Comparison of ENCODE assay signal across 10 cellular contexts in genomic region chr15:62068787-62069170, GRCh38. TPM values are rescaled to one million over a fixed set of nuclear protein-coding genes. Genes with fewer than 3 reads are reported as not detected.
DNase-seq lines count a peak whose midpoint lies in the region; ATAC-seq and TF ChIP-seq lines count a peak whose summit lies in the region.
"Had no signal": no experiment of that assay in that cellular context is flagged by ENCODE, and none has a peak within 500 bp of the region (broad histone marks: within the 10 kb centered on the region; RNA-seq: fewer than 3 reads in every experiment).

No MANE protein-coding gene starts in this region.

- H3K36me3 Mint-ChIP-seq in activated CD4-positive, alpha-beta T cell treated with anti-CD3 and anti-CD28 coated beads, Interleukin-2, amount 10 ng/mL, durations not matched to agents 7 days and 5 days (ENCODE audit: low read depth) = no peaks in the 10 kb centered on the region
- no peaks in the 10 kb centered on the region for H3K36me3 Mint-ChIP-seq in activated CD8-positive, alpha-beta T cell treated with anti-CD3 and anti-CD28 coated beads for 36 hours (ENCODE audit: low read depth)

- no peak for DNase-seq in activated CD4-positive, alpha-beta T cell treated with anti-CD3 and anti-CD28 coated beads, Interleukin-2, amount 10 ng/mL, durations not matched to agents 7 days and 5 days
- DNase-seq in activated CD4-positive, alpha-beta T cell treated with anti-CD3 and anti-CD28 coated beads, Interleukin-2, amount 50 U/mL, for 1 hour = no peak
- DNase-seq in activated CD8-positive, alpha-beta T cell treated with anti-CD3 and anti-CD28 coated beads for 36 hours = no peak
- DNase-seq in iris pigment epithelial cell (ENCODE audit: low read depth) (peak; percentile 40), thoracic aorta (ENCODE audit: low spot score) (no peak), activated gamma-delta T cell treated with Interleukin-2 at 50 U/mL for 16 hours (no peak)
- DNase-seq: DMS79 had no signal

- H3K9me3 Mint-ChIP-seq in activated CD4-positive, alpha-beta T cell treated with anti-CD3 and anti-CD28 coated beads, Interleukin-2, amount 10 ng/mL, durations not matched to agents 7 days and 5 days = no peaks in the 10 kb centered on the region
- H3K9me3 Mint-ChIP-seq in activated CD8-positive, alpha-beta T cell treated with anti-CD3 and anti-CD28 coated beads for 36 hours = no peaks in the 10 kb centered on the region

- CTCF ChIA-PET in activated CD4-positive, alpha-beta T cell treated with anti-CD3 and anti-CD28 coated beads, Interleukin-2, amount 10 ng/mL, durations not matched to agents 7 days and 5 days (lab: Charles Lee) = interaction anchor here (0.8 kb wide), 1 partner anchor 8 kb away, joined by 5 read pairs; the partner anchor contains the start of gene VPS13C
- CTCF ChIA-PET in activated CD8-positive, alpha-beta T cell treated with anti-CD3 and anti-CD28 coated beads for 36 hours (lab: Charles Lee) = interaction anchor here (1.0 to 2.4 kb wide), 3 partner anchors 9 to 12 kb away, joined by 3 to 10 read pairs (median 3); partner anchors contain the start of gene VPS13C

- TF ChIP-seq CTCF in activated CD8-positive, alpha-beta T cell treated with anti-CD3 and anti-CD28 coated beads for 36 hours (IDR thresholded peaks at IDR 0.05) = no peak
- no peak for TF ChIP-seq CTCF in thoracic aorta (IDR thresholded peaks at IDR 0.05)

- H3K9me3 ChIP-seq in thoracic aorta = no peaks in the 10 kb centered on the region

- peak overlapping the region; percentile 60 for H3K4me3 Mint-ChIP-seq in activated CD4-positive, alpha-beta T cell treated with anti-CD3 and anti-CD28 coated beads, Interleukin-2, amount 10 ng/mL, durations not matched to agents 7 days and 5 days
- peak overlapping the region; percentile 65 for H3K4me3 Mint-ChIP-seq in activated CD8-positive, alpha-beta T cell treated with anti-CD3 and anti-CD28 coated beads for 36 hours

- peaks cover 22% of the 10 kb centered on the region for H3K4me1 Mint-ChIP-seq in activated CD4-positive, alpha-beta T cell treated with anti-CD3 and anti-CD28 coated beads, Interleukin-2, amount 10 ng/mL, durations not matched to agents 7 days and 5 days
- peaks cover 18% of the 10 kb centered on the region for H3K4me1 Mint-ChIP-seq in activated CD8-positive, alpha-beta T cell treated with anti-CD3 and anti-CD28 coated beads for 36 hours (ENCODE audit: low read depth)

- POLR2A ChIA-PET in activated CD4-positive, alpha-beta T cell treated with anti-CD3 and anti-CD28 coated beads, Interleukin-2, amount 10 ng/mL, durations not matched to agents 7 days and 5 days (lab: Charles Lee) = no interaction called here
- POLR2A ChIA-PET in activated CD8-positive, alpha-beta T cell treated with anti-CD3 and anti-CD28 coated beads for 36 hours (lab: Charles Lee) = no interaction called here

- no peak overlapping the region for H3K27ac Mint-ChIP-seq in activated CD4-positive, alpha-beta T cell treated with anti-CD3 and anti-CD28 coated beads, Interleukin-2, amount 10 ng/mL, durations not matched to agents 7 days and 5 days
- peak overlapping the region; percentile 68 for H3K27ac Mint-ChIP-seq in activated CD8-positive, alpha-beta T cell treated with anti-CD3 and anti-CD28 coated beads for 36 hours

- peak overlapping the region; percentile 79 for H3K4me3 ChIP-seq in thoracic aorta

- ATAC-seq in activated CD8-positive, alpha-beta T cell treated with anti-CD3 and anti-CD28 coated beads for 36 hours = peak; percentile 46
- no peak for ATAC-seq in thoracic aorta (ENCODE audit: insufficient number of reproducible peaks, low FRiP score, low read depth)
- ATAC-seq in HG02759 (IDR thresholded peaks at IDR 0.05; ENCODE audit: unreplicated experiment) = no peak
- no peak for ATAC-seq in HG03108 (IDR thresholded peaks at IDR 0.05; ENCODE audit: unreplicated experiment)

- peaks cover 4 to 5% of the 10 kb centered on the region in 2 donors for H3K4me1 ChIP-seq in thoracic aorta (ENCODE audit: control insufficient read depth in 1 of 2, low read depth in 2 of 2)

- H3K36me3 ChIP-seq in thoracic aorta = no peaks in the 10 kb centered on the region

- intact Hi-C loops in activated CD8-positive, alpha-beta T cell treated with anti-CD3 and anti-CD28 coated beads for 36 hours (cut with micrococcal nuclease) = no loop called here

- H3K27ac ChIP-seq in thoracic aorta = no peak overlapping the region

- H3K27me3 ChIP-seq in thoracic aorta (replicated peaks; ENCODE audit: insufficient read depth) = no peaks in the 10 kb centered on the region

- H3K27me3 Mint-ChIP-seq in activated CD4-positive, alpha-beta T cell treated with anti-CD3 and anti-CD28 coated beads, Interleukin-2, amount 10 ng/mL, durations not matched to agents 7 days and 5 days = peaks cover 46% of the 10 kb centered on the region
- H3K27me3 Mint-ChIP-seq in activated CD8-positive, alpha-beta T cell treated with anti-CD3 and anti-CD28 coated beads for 36 hours = peaks cover 27% of the 10 kb centered on the region

RNA-seq across cellular contexts. Expression of gene C2CD4A, which starts 2.0 kb away (rescaled TPM):
- not detected for total RNA-seq in activated CD4-positive, alpha-beta T cell treated with anti-CD3 and anti-CD28 coated beads, Interleukin-2, amount 10 ng/mL, durations not matched to agents 7 days and 5 days
- total RNA-seq in activated CD8-positive, alpha-beta T cell treated with anti-CD3 and anti-CD28 coated beads for 36 hours = 1 to 10 TPM in 1 of 2 experiments, under 1 TPM in 1; 0.67 to 1.0 TPM
- 1 to 10 TPM in 1 of 2 donors, not detected in 1; 1.8 TPM for total RNA-seq in thoracic aorta
- total RNA-seq: HT1080 had no signal

RNA-seq across cellular contexts. Expression of gene VPS13C, which starts 8.5 kb away (rescaled TPM):
- 10 to 100 TPM; 80.4 to 88.0 TPM for total RNA-seq in activated CD4-positive, alpha-beta T cell treated with anti-CD3 and anti-CD28 coated beads, Interleukin-2, amount 10 ng/mL, durations not matched to agents 7 days and 5 days
- 10 to 100 TPM; 41.4 to 45.9 TPM for total RNA-seq in activated CD8-positive, alpha-beta T cell treated with anti-CD3 and anti-CD28 coated beads for 36 hours
- total RNA-seq in thoracic aorta = 10 to 100 TPM; 93.3 to 99.0 TPM
